9 cellular contexts compared by ENCODE assay signal in the genomic region with DNA sequence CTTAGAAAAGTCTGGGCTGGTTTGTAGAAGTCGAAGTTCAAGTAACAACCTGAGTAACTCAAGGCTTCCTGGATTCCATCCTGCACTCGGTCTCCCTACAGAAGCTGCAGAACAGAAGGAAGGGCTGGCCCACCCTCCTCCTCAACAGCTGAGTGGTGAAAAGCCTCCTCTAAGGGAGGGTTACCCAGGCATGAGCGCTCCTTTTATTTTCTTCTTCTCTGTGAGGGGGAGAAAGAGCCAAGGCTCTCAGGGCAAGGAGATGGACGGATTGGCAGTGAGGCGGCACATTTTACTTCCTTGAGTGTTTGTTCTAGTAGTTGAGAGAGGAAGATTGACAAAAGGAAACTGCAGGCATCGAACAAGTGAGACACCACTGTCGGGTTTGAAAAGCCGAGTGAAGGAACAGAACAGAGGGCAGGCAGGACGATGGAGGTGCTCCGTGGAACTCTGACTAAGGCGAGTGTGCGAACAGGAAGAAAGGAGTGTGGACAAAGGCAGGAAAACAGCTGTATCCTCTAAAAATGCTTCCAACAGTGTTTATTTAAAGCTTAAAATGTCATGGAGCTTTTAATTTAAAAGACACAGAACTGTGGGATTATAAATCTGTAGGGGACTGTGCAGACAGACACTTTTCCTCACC. TPM values are rescaled to one million over a fixed set of nuclear protein-coding genes. Genes with fewer than 3 reads are reported as not detected.
DNase-seq lines count a peak whose midpoint lies in the region; ATAC-seq and TF ChIP-seq lines count a peak whose summit lies in the region.
"Had no signal": no experiment of that assay in that cellular context is flagged by ENCODE, and none has a peak within 500 bp of the region (broad histone marks: within the 10 kb centered on the region; RNA-seq: fewer than 3 reads in every experiment).

No MANE protein-coding gene starts in this region.

- peak overlapping the region; percentile 60 for H2AFZ ChIP-seq in parathyroid adenoma

- H3K36me3 ChIP-seq in esophagus muscularis mucosa (peaks cover 0 to 13% (median 2%) of the 10 kb centered on the region in 4 donors), parathyroid adenoma (ENCODE audit: control insufficient read depth, insufficient read depth, low read length) (no peaks in the 10 kb centered on the region)

- H3K4me1 Mint-ChIP-seq in Calu3 (ENCODE audit: low read depth, unreplicated experiment) = peaks cover 25% of the 10 kb centered on the region

- H3K4me3 Mint-ChIP-seq in Calu3 (ENCODE audit: low read depth, unreplicated experiment) = no peak overlapping the region

- 53% methylated on average over 11 of the region's 12 CpGs for WGBS in esophagus muscularis mucosa

- peak overlapping the region; percentile 38 for H3K4me2 ChIP-seq in parathyroid adenoma (ENCODE audit: low read length)

- no peaks in the 10 kb centered on the region for H3K9me3 ChIP-seq in esophagus muscularis mucosa
- H3K9me3 ChIP-seq in parathyroid adenoma (ENCODE audit: control insufficient read depth, low read length) = no peaks in the 10 kb centered on the region

- intact Hi-C loops in Calu3 (cut with micrococcal nuclease; ENCODE audit: unreplicated experiment) = no loop called here
- intact Hi-C loops in esophagus muscularis mucosa (cut with DNase I) = no loop called here

- H3K9me3 Mint-ChIP-seq in Calu3 (ENCODE audit: low read depth, unreplicated experiment) = no peaks in the 10 kb centered on the region

- ATAC-seq in GM21786 (IDR thresholded peaks at IDR 0.05; ENCODE audit: unreplicated experiment) (no peak), HG03175 (IDR thresholded peaks at IDR 0.05; ENCODE audit: unreplicated experiment) (no peak)

- H3K4me1 ChIP-seq in esophagus muscularis mucosa = peaks cover 0 to 16% (median 6%) of the 10 kb centered on the region in 4 donors
- no peaks in the 10 kb centered on the region for H3K4me1 ChIP-seq in parathyroid adenoma

- CTCF ChIA-PET in Calu3 (lab: Charles Lee) = no interaction called here

- H3K4me3 ChIP-seq in esophagus muscularis mucosa (peak overlapping the region in 3 of 4 donors; percentile 9 to 22 (median 11)), parathyroid adenoma (ENCODE audit: low read depth, low read length) (no peak overlapping the region)

- TF ChIP-seq POLR2A in esophagus muscularis mucosa (IDR thresholded peaks at IDR 0.05; ENCODE audit: low read depth) = no peak

- TF ChIP-seq CTCF in Calu3 (IDR thresholded peaks at IDR 0.05; ENCODE audit: unreplicated experiment) (no peak), esophagus muscularis mucosa (IDR thresholded peaks at IDR 0.05) (no peak), parathyroid adenoma (IDR thresholded peaks at IDR 0.05) (no peak)

- peak overlapping the region; percentile 1 for H3K27ac Mint-ChIP-seq in Calu3 (ENCODE audit: unreplicated experiment)

- DNase-seq in Calu3 (no peak), NCI-H2227 (lab: John Stamatoyannopoulos, UW; ENCODE audit: unreplicated experiment) (peak; percentile 3), esophagus muscularis mucosa (ENCODE audit: extremely low spot score) (no peak), epidermal melanocyte (ENCODE audit: insufficient read length, low spot score) (no peak), NCI-H774 (lab: John Stamatoyannopoulos, UW) (no peak)
- DNase-seq: KG1 had no signal

- no peak overlapping the region for H3K9ac ChIP-seq in parathyroid adenoma

- H3K36me3 Mint-ChIP-seq in Calu3 (ENCODE audit: insufficient read depth, unreplicated experiment) = no peaks in the 10 kb centered on the region

- no peak for TF ChIP-seq EP300 in esophagus muscularis mucosa (IDR thresholded peaks at IDR 0.05)

- H3K27ac ChIP-seq in esophagus muscularis mucosa (replicated peaks in 1 of 4) = no peak overlapping the region
- H3K27ac ChIP-seq in parathyroid adenoma = no peak overlapping the region

- no peaks in the 10 kb centered on the region for H3K27me3 Mint-ChIP-seq in Calu3 (ENCODE audit: unreplicated experiment)

- no TSS peak for BruUV-seq in Calu3 (replicated peaks; lab: Mats Ljungman, UMichigan)

- H3K79me2 ChIP-seq in parathyroid adenoma = no peaks in the 10 kb centered on the region

- H3K27me3 ChIP-seq in esophagus muscularis mucosa = no peaks in the 10 kb centered on the region
- H3K27me3 ChIP-seq in parathyroid adenoma (ENCODE audit: control insufficient read depth, insufficient read depth, low read length) = no peaks in the 10 kb centered on the region

RNA-seq across cellular contexts. Expression of gene STS, which starts 38.4 kb away (rescaled TPM):
- total RNA-seq in Calu3 (2022) (11.4 and 14.1 TPM in 2 replicates), esophagus muscularis mucosa (1 to 10 TPM; 4.6 to 7.9 (median 5.5) TPM)

RNA-seq across cellular contexts. Expression of gene PUDP, which starts 38.8 kb away (rescaled TPM):
- total RNA-seq in Calu3 (2022) = 30.6 and 36.6 TPM in 2 replicates
- total RNA-seq in esophagus muscularis mucosa = 10 to 100 TPM in 1 of 4 donors, 1 to 10 TPM in 3; 5.6 to 14.2 (median 9.1) TPM
